Comparison of ENCODE assay signal across 12 cellular contexts in genomic region chr15:38050529-38050928, GRCh38.
DNase-seq lines count a peak whose midpoint lies in the region; ATAC-seq and TF ChIP-seq lines count a peak whose summit lies in the region.
"Had no signal": no experiment of that assay in that cellular context is flagged by ENCODE, and none has a peak within 500 bp of the region (broad histone marks: within the 10 kb centered on the region; RNA-seq: fewer than 3 reads in every experiment).

No MANE protein-coding gene starts in this region.

- no peak overlapping the region for H3K27ac ChIP-seq in testis

- H3K4me1 ChIP-seq in testis, result no peaks in the 10 kb centered on the region

- WGBS in testis, 2 donors, result 74% methylated on average over 3 of the region's 3 CpGs

- H3K36me3 ChIP-seq in testis (ENCODE audit: low read depth, missing control alignments), result no peaks in the 10 kb centered on the region

- ATAC-seq in omental fat pad (ENCODE audit: low FRiP score), result peak; percentile 59

- no peaks in the 10 kb centered on the region for H3K27me3 ChIP-seq in testis

- TF ChIP-seq CTCF in fibroblast of pulmonary artery (IDR thresholded peaks at IDR 0.05; ENCODE audit: low read length, missing control alignments), result no peak
- no peak for TF ChIP-seq CTCF in omental fat pad (IDR thresholded peaks at IDR 0.05)
- no peak for TF ChIP-seq CTCF in testis (IDR thresholded peaks at IDR 0.05)

- H3K4me3 ChIP-seq in fibroblast of pulmonary artery (replicated peaks; ENCODE audit: low read depth, low read length) (no peak overlapping the region), testis (no peak overlapping the region)
- H3K4me3 ChIP-seq: lung had no signal

- DNase-seq in ELR (ENCODE audit: low read depth) (peak; percentile 87), RKO (ENCODE audit: low spot score) (peak; percentile 36), fibroblast of pulmonary artery (ENCODE audit: low read depth) (peak; percentile 82), omental fat pad (ENCODE audit: low spot score) (no peak), testis (no peak), HuH-7.5 (ENCODE audit: low spot score) (no peak), SHP77 (lab: John Stamatoyannopoulos, UW) (no peak), DMS53 (lab: John Stamatoyannopoulos, UW) (no peak)
- DNase-seq: activated CD4-positive, alpha-beta T cell treated with anti-CD3 and anti-CD28 coated beads, Interleukin-2, amount 50 U/mL, for 4 hours; activated naive CD8-positive, alpha-beta T cell treated with anti-CD3 and anti-CD28 coated beads for 36 hours; Calu3 had no signal

- intact Hi-C loops in testis (cut with DNase I; ENCODE audit: low total_unique reads), result no loop called here

- no peaks in the 10 kb centered on the region for H3K9me3 ChIP-seq in testis

- no peak for TF ChIP-seq POLR2A in testis (IDR thresholded peaks at IDR 0.05)

Comparison
In these comparisons a context has a peak if more than half of its experiments do, and no peak if none do; other contexts are left out.
1. DNase-seq: peak in ELR (single experiment), RKO (single experiment) and fibroblast of pulmonary artery (single experiment); none in omental fat pad (single experiment), testis (single experiment), HuH-7.5 (single experiment), SHP77 (0 of 2) and DMS53 (single experiment).